Comparison of ENCODE assay signal across 7 cellular contexts in the genomic region with DNA sequence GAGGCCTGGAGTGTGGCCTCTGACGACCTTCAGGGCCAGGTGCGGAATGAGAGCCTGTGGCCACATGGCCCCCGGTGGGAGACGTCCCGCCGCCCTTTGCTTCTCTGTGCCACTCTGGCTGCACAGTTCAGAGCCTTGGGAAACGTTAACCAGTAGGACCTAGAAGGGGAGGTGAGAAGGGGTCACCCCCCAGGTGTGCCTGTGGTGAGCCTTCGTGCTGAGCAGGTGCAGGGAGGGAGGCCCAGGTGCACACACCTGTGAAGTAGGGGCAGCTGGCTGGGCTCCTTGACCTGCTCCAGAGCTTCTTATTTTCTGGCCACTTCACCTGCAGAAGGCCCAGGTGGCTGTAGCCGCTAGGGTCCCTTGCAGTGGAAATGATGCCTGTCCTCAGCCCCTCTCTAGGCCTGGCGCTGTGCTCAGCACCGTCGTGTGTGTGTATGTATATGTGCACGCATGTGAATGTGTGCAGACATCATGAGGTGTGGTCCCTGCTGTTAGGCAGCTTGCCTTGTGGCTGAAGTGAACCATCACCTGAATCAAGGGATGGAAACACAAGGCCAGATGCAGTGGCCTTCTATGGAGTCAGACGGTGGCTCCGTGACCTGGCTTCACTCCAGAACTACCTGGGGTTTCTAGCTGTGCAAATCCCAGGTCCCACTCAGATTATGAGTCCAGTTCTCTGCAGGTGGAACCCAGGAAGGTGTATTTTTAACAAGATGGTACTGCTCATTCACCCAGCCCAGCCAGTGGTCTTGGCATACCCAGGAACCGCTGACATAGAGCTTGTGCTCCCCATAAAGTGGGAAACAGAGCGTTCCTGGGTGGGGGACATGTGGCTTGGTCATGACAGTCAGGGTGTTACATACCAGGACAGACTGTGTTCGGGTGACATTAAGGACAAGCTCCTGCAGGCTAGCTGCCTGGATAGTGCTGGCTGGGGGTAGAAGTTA. TPM values are rescaled to one million over a fixed set of nuclear protein-coding genes. Genes with fewer than 3 reads are reported as not detected.
"Had no signal": no experiment of that assay in that cellular context is flagged by ENCODE, and none has a peak within 500 bp of the region (broad histone marks: within the 10 kb centered on the region; RNA-seq: fewer than 3 reads in every experiment).

No MANE protein-coding gene starts in this region.

RNA-seq across cellular contexts. Expression of a gene that starts 15.6 kb away (rescaled TPM):
- total RNA-seq: HT-29, NCI-H460, PC-9, Peyer's patch, Right ventricle myocardium inferior, RPMI7951, SJCRH30 had no signal
